In the genomic region with DNA sequence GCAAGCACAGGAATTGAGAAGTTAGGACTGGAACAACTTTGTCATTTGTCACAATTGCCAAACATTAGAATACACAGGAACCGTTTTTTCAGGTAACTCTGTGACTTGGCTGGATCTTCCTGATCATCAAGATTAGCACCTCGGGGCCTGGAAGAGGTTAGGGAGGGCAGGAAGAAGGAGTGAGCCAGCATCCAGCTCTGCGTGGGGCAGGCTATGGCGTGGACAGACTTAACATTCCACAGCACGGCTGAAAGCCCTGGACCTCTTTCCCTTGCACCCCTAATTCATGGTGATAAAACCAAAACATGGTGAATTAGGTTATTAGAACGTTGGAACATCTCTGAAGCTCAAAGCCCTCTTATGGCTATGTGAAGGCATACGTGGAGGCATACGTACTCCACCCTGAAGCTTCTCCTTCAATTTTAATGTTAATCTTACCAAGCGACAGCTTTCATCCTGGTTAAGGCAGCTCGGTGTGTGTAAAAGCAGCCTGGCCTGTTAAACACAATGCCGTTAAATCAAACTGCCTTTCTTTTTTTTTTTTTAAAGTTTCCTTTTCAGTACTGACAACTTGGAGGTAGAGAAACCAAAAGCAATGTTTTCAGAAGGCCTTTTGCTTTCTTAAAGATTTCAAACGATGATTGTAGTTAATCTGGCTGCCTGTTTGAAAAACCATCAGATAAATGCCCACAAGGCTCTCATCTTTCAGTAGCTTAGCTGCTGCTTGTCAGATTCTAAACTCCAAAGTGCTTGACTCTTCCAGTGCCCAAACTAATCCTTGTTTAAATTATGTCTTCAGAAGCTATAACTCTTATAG, we compare ENCODE assay signal across 8 cellular contexts. TPM values are rescaled to one million over a fixed set of nuclear protein-coding genes. Genes with fewer than 3 reads are reported as not detected.
DNase-seq lines count a peak whose midpoint lies in the region; ATAC-seq and TF ChIP-seq lines count a peak whose summit lies in the region.
"Had no signal": no experiment of that assay in that cellular context is flagged by ENCODE, and none has a peak within 500 bp of the region (broad histone marks: within the 10 kb centered on the region; RNA-seq: fewer than 3 reads in every experiment).

No MANE protein-coding gene starts in this region.

- DNase-seq in GM20000 (ENCODE audit: low spot score) (peak; percentile 46), T-helper 17 cell (no peak), fibroblast of the aortic adventitia (ENCODE audit: low read depth) (peak; percentile 59), medulla oblongata (ENCODE audit: extremely low spot score) (no peak), SKM-1 (lab: John Stamatoyannopoulos, UW; ENCODE audit: unreplicated experiment) (no peak)
- DNase-seq: RPMI8226 had no signal

- H3K9me3 Mint-ChIP-seq in stimulated activated memory B cell treated with anti-CD40 and anti-IgM and Interleukin-4, amounts not matched to agents 10 μg/mL and 1 μg/mL and 100 μg/mL, for 72 hours: no peaks in the 10 kb centered on the region

- H3K36me3 Mint-ChIP-seq in T-helper 17 cell (ENCODE audit: low read depth): no peaks in the 10 kb centered on the region
- H3K36me3 Mint-ChIP-seq in stimulated activated memory B cell treated with anti-CD40 and anti-IgM and Interleukin-4, amounts not matched to agents 10 μg/mL and 1 μg/mL and 100 μg/mL, for 72 hours: no peaks in the 10 kb centered on the region

- peaks cover 39% of the 10 kb centered on the region for H3K4me1 Mint-ChIP-seq in T-helper 17 cell
- H3K4me1 Mint-ChIP-seq in stimulated activated memory B cell treated with anti-CD40 and anti-IgM and Interleukin-4, amounts not matched to agents 10 μg/mL and 1 μg/mL and 100 μg/mL, for 72 hours: peaks cover 44% of the 10 kb centered on the region

- no peaks in the 10 kb centered on the region for H3K9me3 ChIP-seq in T-helper 17 cell (ENCODE audit: control insufficient read depth, low read length, poor library complexity, severe bottlenecking)

- H3K27ac Mint-ChIP-seq in T-helper 17 cell: peak overlapping the region; percentile 94
- peak overlapping the region; percentile 74 for H3K27ac Mint-ChIP-seq in stimulated activated memory B cell treated with anti-CD40 and anti-IgM and Interleukin-4, amounts not matched to agents 10 μg/mL and 1 μg/mL and 100 μg/mL, for 72 hours

- no peaks in the 10 kb centered on the region for H3K27me3 Mint-ChIP-seq in T-helper 17 cell
- no peaks in the 10 kb centered on the region for H3K27me3 Mint-ChIP-seq in stimulated activated memory B cell treated with anti-CD40 and anti-IgM and Interleukin-4, amounts not matched to agents 10 μg/mL and 1 μg/mL and 100 μg/mL, for 72 hours

- H3K4me3 ChIP-seq in fibroblast of the aortic adventitia (ENCODE audit: low read depth, low read length): peak overlapping the region; percentile 29

- H3K4me3 Mint-ChIP-seq in T-helper 17 cell: peak overlapping the region; percentile 47
- H3K4me3 Mint-ChIP-seq in stimulated activated memory B cell treated with anti-CD40 and anti-IgM and Interleukin-4, amounts not matched to agents 10 μg/mL and 1 μg/mL and 100 μg/mL, for 72 hours: no peak overlapping the region

- ATAC-seq in T-helper 17 cell (no peak), GM18519 (IDR thresholded peaks at IDR 0.05; ENCODE audit: low FRiP score, unreplicated experiment) (no peak)
- no peak for ATAC-seq in stimulated activated memory B cell treated with anti-CD40 and anti-IgM and Interleukin-4, amounts not matched to agents 10 μg/mL and 1 μg/mL and 100 μg/mL, for 72 hours

- TF ChIP-seq CTCF in GM20000 (IDR thresholded peaks at IDR 0.05; ENCODE audit: extremely low read depth, missing control alignments) (no peak), fibroblast of the aortic adventitia (IDR thresholded peaks at IDR 0.05; ENCODE audit: insufficient read depth, low read length) (no peak)

RNA-seq across cellular contexts. Expression of gene GRK5, which starts 4.5 kb away (rescaled TPM):
- 10 to 100 TPM; 13.9 to 28.5 TPM for total RNA-seq in T-helper 17 cell
- total RNA-seq in fibroblast of the aortic adventitia (ENCODE audit: low replicate concordance): 7.0 and 20.5 TPM in 2 replicates

RNA-seq across cellular contexts. Expression of gene PRDX3, which starts 33.2 kb away (rescaled TPM):
- 10 to 100 TPM; 16.4 to 17.1 TPM for total RNA-seq in T-helper 17 cell
- total RNA-seq in fibroblast of the aortic adventitia (ENCODE audit: low replicate concordance): 67.0 and 189 TPM in 2 replicates

RNA-seq across cellular contexts. Expression of gene SFXN4, which starts 46.3 kb away (rescaled TPM):
- total RNA-seq in T-helper 17 cell (1 to 10 TPM; 8.3 to 9.5 TPM), fibroblast of the aortic adventitia (ENCODE audit: low replicate concordance) (4.7 and 25.6 TPM in 2 replicates)

Comparison
In these comparisons a context has a peak if more than half of its experiments do, and no peak if none do; other contexts are left out.
1. DNase-seq: peak in GM20000 (single experiment) and fibroblast of the aortic adventitia (single experiment); none in T-helper 17 cell (0 of 3), medulla oblongata (single experiment) and SKM-1 (single experiment).